In genomic region chr2:171034315-171034714, GRCh38 we compare ENCODE assay signal across 16 cellular contexts.
"Had no signal": no experiment of that assay in that cellular context is flagged by ENCODE, and none has a peak within 500 bp of the region (broad histone marks: within the 10 kb centered on the region; RNA-seq: fewer than 3 reads in every experiment).

No MANE protein-coding gene starts in this region.

- DNase-seq: activated CD4-positive, alpha-beta memory T cell treated with anti-CD3 and anti-CD28 coated beads, Interleukin-2, amount 10 ng/mL, durations not matched to agents 7 days and 5 days; activated effector memory CD4-positive, alpha-beta T cell treated with anti-CD3 and anti-CD28 coated beads, Interleukin-2, amount 50 U/mL, for 16 hours; activated T-cell treated with anti-CD3 and anti-CD28 coated beads, Interleukin-2, amount 50 U/mL, for 4 hours; amniotic stem cell; central memory CD4-positive, alpha-beta T cell; effector CD8-positive, alpha-beta T cell; gastrocnemius medialis; heart right ventricle; left lung; natural killer cell; stimulated activated CD4-positive, alpha-beta T cell treated with anti-CD3 and anti-CD28 coated beads, Interleukin-12 subunit alpha, Interleukin-12 subunit beta, amount 100 ng/mL, for 4 hours; stimulated activated CD4-positive, alpha-beta T cell treated with anti-CD3 and anti-CD28 coated beads, Interleukin-2, amount 100 ng/mL, for 24 hours; stomach; testis; upper lobe of left lung had no signal

- ATAC-seq: activated T-cell treated with anti-CD3 and anti-CD28 coated beads, Interleukin-2, amount 50 U/mL, for 4 hours; gastrocnemius medialis; heart right ventricle; left lung; natural killer cell had no signal

- H3K27me3 Mint-ChIP-seq: activated CD4-positive, alpha-beta memory T cell treated with anti-CD3 and anti-CD28 coated beads, Interleukin-2, amount 10 ng/mL, durations not matched to agents 7 days and 5 days; activated naive CD8-positive, alpha-beta T cell had no signal

- H3K4me3 Mint-ChIP-seq: activated CD4-positive, alpha-beta memory T cell treated with anti-CD3 and anti-CD28 coated beads, Interleukin-2, amount 10 ng/mL, durations not matched to agents 7 days and 5 days; activated naive CD8-positive, alpha-beta T cell; activated T-cell treated with anti-CD3 and anti-CD28 coated beads, Interleukin-2, amount 50 U/mL, for 4 hours; natural killer cell had no signal

- H3K27ac Mint-ChIP-seq: activated CD4-positive, alpha-beta memory T cell treated with anti-CD3 and anti-CD28 coated beads, Interleukin-2, amount 10 ng/mL, durations not matched to agents 7 days and 5 days; activated naive CD8-positive, alpha-beta T cell had no signal
